1 cellular context compared by ENCODE assay signal in genomic region chrX:25277574-25277973, GRCh38.
TF ChIP-seq lines count a peak whose summit lies in the region.

No MANE protein-coding gene starts in this region.

TF ChIP-seq in HepG2, 621 proteins besides CTCF, POLR2A, EP300 and RAD21 (continued from another document):
- TF ChIP-seq, protein P1, sequence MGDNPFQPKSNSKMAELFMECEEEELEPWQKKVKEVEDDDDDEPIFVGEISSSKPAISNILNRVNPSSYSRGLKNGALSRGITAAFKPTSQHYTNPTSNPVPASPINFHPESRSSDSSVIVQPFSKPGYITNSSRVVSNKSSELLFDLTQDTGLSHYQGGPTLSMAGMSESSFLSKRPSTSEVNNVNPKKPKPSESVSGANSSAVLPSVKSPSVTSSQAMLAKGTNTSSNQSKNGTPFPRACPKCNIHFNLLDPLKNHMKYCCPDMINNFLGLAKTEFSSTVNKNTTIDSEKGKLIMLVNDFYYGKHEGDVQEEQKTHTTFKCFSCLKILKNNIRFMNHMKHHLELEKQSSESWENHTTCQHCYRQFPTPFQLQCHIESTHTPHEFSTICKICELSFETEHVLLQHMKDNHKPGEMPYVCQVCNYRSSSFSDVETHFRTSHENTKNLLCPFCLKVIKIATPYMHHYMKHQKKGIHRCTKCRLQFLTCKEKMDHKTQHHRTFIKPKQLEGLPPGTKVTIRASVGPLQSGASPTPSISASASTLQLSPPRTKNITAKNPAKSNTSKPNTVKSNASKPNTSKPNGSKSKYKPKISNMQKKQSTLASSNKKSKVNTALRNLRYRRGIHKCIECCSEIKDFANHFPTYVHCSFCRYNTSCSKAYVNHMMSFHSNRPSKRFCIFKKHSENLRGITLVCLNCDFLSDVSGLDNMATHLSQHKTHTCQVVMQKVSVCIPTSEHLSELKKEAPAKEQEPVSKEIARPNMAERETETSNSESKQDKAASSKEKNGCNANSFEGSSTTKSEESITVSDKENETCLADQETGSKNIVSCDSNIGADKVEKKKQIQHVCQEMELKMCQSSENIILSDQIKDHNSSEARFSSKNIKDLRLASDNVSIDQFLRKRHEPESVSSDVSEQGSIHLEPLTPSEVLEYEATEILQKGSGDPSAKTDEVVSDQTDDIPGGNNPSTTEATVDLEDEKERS (CRISPR knock-in tag; IDR thresholded peaks at IDR 0.05), result no peak
- TF ChIP-seq SPEN (CRISPR knock-in tag; IDR thresholded peaks at IDR 0.05; ENCODE audit: low read depth) (no peak), KLF16 (CRISPR knock-in tag; IDR thresholded peaks at IDR 0.05) (no peak), KDM3A (CRISPR knock-in tag; IDR thresholded peaks at IDR 0.05; ENCODE audit: low read depth) (no peak), CBX1 (IDR thresholded peaks at IDR 0.05; ENCODE audit: low read depth) (no peak), ZNF605 (CRISPR knock-in tag; IDR thresholded peaks at IDR 0.05) (no peak), ASH2L (IDR thresholded peaks at IDR 0.05; ENCODE audit: insufficient read length, low read depth, low read length) (no peak), MTA3 (CRISPR knock-in tag; IDR thresholded peaks at IDR 0.05) (no peak), MAFF (IDR thresholded peaks at IDR 0.05; ENCODE audit: low read depth, low read length) (no peak)
- TF ChIP-seq, protein P2, sequence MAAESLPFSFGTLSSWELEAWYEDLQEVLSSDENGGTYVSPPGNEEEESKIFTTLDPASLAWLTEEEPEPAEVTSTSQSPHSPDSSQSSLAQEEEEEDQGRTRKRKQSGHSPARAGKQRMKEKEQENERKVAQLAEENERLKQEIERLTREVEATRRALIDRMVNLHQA (CRISPR knock-in tag; IDR thresholded peaks at IDR 0.05), result no peak
- TF ChIP-seq, protein P3, sequence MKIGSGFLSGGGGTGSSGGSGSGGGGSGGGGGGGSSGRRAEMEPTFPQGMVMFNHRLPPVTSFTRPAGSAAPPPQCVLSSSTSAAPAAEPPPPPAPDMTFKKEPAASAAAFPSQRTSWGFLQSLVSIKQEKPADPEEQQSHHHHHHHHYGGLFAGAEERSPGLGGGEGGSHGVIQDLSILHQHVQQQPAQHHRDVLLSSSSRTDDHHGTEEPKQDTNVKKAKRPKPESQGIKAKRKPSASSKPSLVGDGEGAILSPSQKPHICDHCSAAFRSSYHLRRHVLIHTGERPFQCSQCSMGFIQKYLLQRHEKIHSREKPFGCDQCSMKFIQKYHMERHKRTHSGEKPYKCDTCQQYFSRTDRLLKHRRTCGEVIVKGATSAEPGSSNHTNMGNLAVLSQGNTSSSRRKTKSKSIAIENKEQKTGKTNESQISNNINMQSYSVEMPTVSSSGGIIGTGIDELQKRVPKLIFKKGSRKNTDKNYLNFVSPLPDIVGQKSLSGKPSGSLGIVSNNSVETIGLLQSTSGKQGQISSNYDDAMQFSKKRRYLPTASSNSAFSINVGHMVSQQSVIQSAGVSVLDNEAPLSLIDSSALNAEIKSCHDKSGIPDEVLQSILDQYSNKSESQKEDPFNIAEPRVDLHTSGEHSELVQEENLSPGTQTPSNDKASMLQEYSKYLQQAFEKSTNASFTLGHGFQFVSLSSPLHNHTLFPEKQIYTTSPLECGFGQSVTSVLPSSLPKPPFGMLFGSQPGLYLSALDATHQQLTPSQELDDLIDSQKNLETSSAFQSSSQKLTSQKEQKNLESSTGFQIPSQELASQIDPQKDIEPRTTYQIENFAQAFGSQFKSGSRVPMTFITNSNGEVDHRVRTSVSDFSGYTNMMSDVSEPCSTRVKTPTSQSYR (CRISPR knock-in tag; IDR thresholded peaks at IDR 0.05; ENCODE audit: borderline replicate concordance), result no peak
